ENCODE assay signal across 16 cellular contexts in genomic region chr17:76237859-76238313, GRCh38. TPM values are rescaled to one million over a fixed set of nuclear protein-coding genes. Genes with fewer than 3 reads are reported as not detected.
DNase-seq lines count a peak whose midpoint lies in the region; ATAC-seq and TF ChIP-seq lines count a peak whose summit lies in the region.
"Had no signal": no experiment of that assay in that cellular context is flagged by ENCODE, and none has a peak within 500 bp of the region (broad histone marks: within the 10 kb centered on the region; RNA-seq: fewer than 3 reads in every experiment).

No MANE protein-coding gene starts in this region.

- no peaks in the 10 kb centered on the region for H3K9me2 ChIP-seq in hepatocyte (replicated peaks; ENCODE audit: insufficient read depth)

- H3K27ac ChIP-seq in hepatocyte (peak overlapping the region; percentile 27), gastrocnemius medialis (peak overlapping the region; percentile 89 to 94 (median 90))
- H3K27ac ChIP-seq: pancreas had no signal

- H3K4me1 Mint-ChIP-seq in activated CD8-positive, alpha-beta memory T cell treated with anti-CD3 and anti-CD28 coated beads, Interleukin-2, amount 10 ng/mL, durations not matched to agents 7 days and 5 days: peaks cover 66% of the 10 kb centered on the region
- peaks cover 10% of the 10 kb centered on the region for H3K4me1 Mint-ChIP-seq in WTC11

- no peaks in the 10 kb centered on the region for H4K20me1 ChIP-seq in hepatocyte (ENCODE audit: insufficient read depth, poor library complexity, severe bottlenecking)

- peaks cover 42% of the 10 kb centered on the region for H3K36me3 Mint-ChIP-seq in activated CD8-positive, alpha-beta memory T cell treated with anti-CD3 and anti-CD28 coated beads, Interleukin-2, amount 10 ng/mL, durations not matched to agents 7 days and 5 days
- no peaks in the 10 kb centered on the region for H3K36me3 Mint-ChIP-seq in WTC11
- H3K36me3 Mint-ChIP-seq: memory B cell had no signal

- no peaks in the 10 kb centered on the region for H3K36me3 ChIP-seq in hepatocyte (replicated peaks; ENCODE audit: insufficient read depth, low read depth)
- H3K36me3 ChIP-seq in gastrocnemius medialis: no peaks in the 10 kb centered on the region
- H3K36me3 ChIP-seq: pancreas had no signal

- H3K4me3 ChIP-seq in hepatocyte: no peak overlapping the region
- no peak overlapping the region for H3K4me3 ChIP-seq in gastrocnemius medialis
- H3K4me3 ChIP-seq: pancreas had no signal

- CTCF ChIA-PET in activated CD8-positive, alpha-beta memory T cell treated with anti-CD3 and anti-CD28 coated beads, Interleukin-2, amount 10 ng/mL, durations not matched to agents 7 days and 5 days (lab: Charles Lee): interaction anchor here (0.9 to 5.1 kb wide), 16 partner anchors 7 to 114 kb away, joined by 3 to 24 read pairs (median 5); no protein-coding TSS in a partner anchor
- CTCF ChIA-PET in WTC11 (lab: Charles Lee): interaction anchor here (1.0 to 1.6 kb wide), 2 partner anchors 56 to 113 kb away, joined by 3 to 4 read pairs; no protein-coding TSS in a partner anchor

- no peak for TF ChIP-seq POLR2A in gastrocnemius medialis (IDR thresholded peaks at IDR 0.05)

- in situ Hi-C loops in gastrocnemius medialis (cut with MboI; ENCODE audit: low sequenced_read_pairs in 4 of 4): no loop called here

- DNase-seq in activated CD8-positive, alpha-beta memory T cell treated with anti-CD3 and anti-CD28 coated beads, Interleukin-2, amount 10 ng/mL, durations not matched to agents 7 days and 5 days: no peak
- no peak for DNase-seq in activated CD8-positive, alpha-beta memory T cell treated with anti-CD3 and anti-CD28 coated beads, Interleukin-2, amount 50 U/mL, for 48 hours
- DNase-seq in WTC11 (ENCODE audit: low spot score) (no peak), hepatocyte (ENCODE audit: low spot score) (peak; percentile 42), gastrocnemius medialis (no peak), NCI-H774 (lab: John Stamatoyannopoulos, UW) (no peak), NAMALWA (ENCODE audit: low spot score) (no peak)
- DNase-seq: activated CD4-positive, alpha-beta T cell treated with anti-CD3 and anti-CD28 coated beads, Interleukin-2, amount 50 U/mL, for 4 hours; NCI-H1092; NCI-H2227 treated with DMSO at 0.1 percent for 48 hours; pancreas; PC-3; SW 1271 had no signal

- TF ChIP-seq CTCF in WTC11 (IDR thresholded peaks at IDR 0.05) (no peak), hepatocyte (IDR thresholded peaks at IDR 0.05; ENCODE audit: poor library complexity) (no peak), gastrocnemius medialis (IDR thresholded peaks at IDR 0.05 in 4 of 5, conservative IDR thresholded peaks at IDR 0.05 in 1 of 5) (no peak)

- peaks cover 3% of the 10 kb centered on the region for H3K27me3 Mint-ChIP-seq in activated CD8-positive, alpha-beta memory T cell treated with anti-CD3 and anti-CD28 coated beads, Interleukin-2, amount 10 ng/mL, durations not matched to agents 7 days and 5 days
- H3K27me3 Mint-ChIP-seq in WTC11 (ENCODE audit: low read depth): peaks cover 50% of the 10 kb centered on the region

- H3K27me3 ChIP-seq in hepatocyte: peaks cover 5% of the 10 kb centered on the region
- H3K27me3 ChIP-seq in gastrocnemius medialis: no peaks in the 10 kb centered on the region
- H3K27me3 ChIP-seq: pancreas had no signal

- H3K9me3 Mint-ChIP-seq in activated CD8-positive, alpha-beta memory T cell treated with anti-CD3 and anti-CD28 coated beads, Interleukin-2, amount 10 ng/mL, durations not matched to agents 7 days and 5 days (ENCODE audit: low read depth): no peaks in the 10 kb centered on the region
- no peaks in the 10 kb centered on the region for H3K9me3 Mint-ChIP-seq in WTC11
- H3K9me3 Mint-ChIP-seq: dendritic cell treated with granulocyte-macrophage colony-stimulating factor and Interleukin-4, amounts not matched to agents 40 ng/mL and 50 ng/mL, for 4 days; memory B cell had no signal

- H3K4me2 ChIP-seq in hepatocyte: peak overlapping the region; percentile 94

- no peak for ATAC-seq in activated CD8-positive, alpha-beta memory T cell treated with anti-CD3 and anti-CD28 coated beads, Interleukin-2, amount 10 ng/mL, durations not matched to agents 7 days and 5 days
- ATAC-seq in WTC11 (no peak), gastrocnemius medialis (no peak)
- ATAC-seq in activated CD4-positive, CD25-positive, alpha-beta regulatory T cell treated with anti-CD3 and anti-CD28 coated beads, Interleukin-2, amount 50 U/mL, for 24 hours: no peak
- ATAC-seq: pancreas, PC-3 had no signal

- H3K4me3 Mint-ChIP-seq in activated CD8-positive, alpha-beta memory T cell treated with anti-CD3 and anti-CD28 coated beads, Interleukin-2, amount 10 ng/mL, durations not matched to agents 7 days and 5 days: peak overlapping the region; percentile 84
- no peak overlapping the region for H3K4me3 Mint-ChIP-seq in WTC11
- H3K4me3 Mint-ChIP-seq: dendritic cell treated with granulocyte-macrophage colony-stimulating factor and Interleukin-4, amounts not matched to agents 40 ng/mL and 50 ng/mL, for 4 days; memory B cell had no signal

- H3K4me1 ChIP-seq in hepatocyte (ENCODE audit: insufficient read depth) (peaks cover 10% of the 10 kb centered on the region), gastrocnemius medialis (peaks cover 21 to 26% of the 10 kb centered on the region in 2 donors)

- WGBS in hepatocyte (ENCODE audit: low lambda C conversion rate, missing lambda C conversion rate): 62% methylated on average over 7 of the region's 7 CpGs

- no peak overlapping the region for H2AFZ ChIP-seq in hepatocyte

- H3K27ac Mint-ChIP-seq in activated CD8-positive, alpha-beta memory T cell treated with anti-CD3 and anti-CD28 coated beads, Interleukin-2, amount 10 ng/mL, durations not matched to agents 7 days and 5 days: peak overlapping the region; percentile 68
- H3K27ac Mint-ChIP-seq in WTC11: no peak overlapping the region
- H3K27ac Mint-ChIP-seq: dendritic cell treated with granulocyte-macrophage colony-stimulating factor and Interleukin-4, amounts not matched to agents 40 ng/mL and 50 ng/mL, for 4 days; memory B cell had no signal

- H3K9me3 ChIP-seq in hepatocyte (ENCODE audit: low read depth): no peaks in the 10 kb centered on the region
- H3K9me3 ChIP-seq in gastrocnemius medialis: no peaks in the 10 kb centered on the region
- H3K9me3 ChIP-seq: pancreas had no signal

- intact Hi-C loops in gastrocnemius medialis (cut with DNase I; ENCODE audit: low total_unique reads): loop anchor here (2.0 kb wide), 2 partner anchors 27 to 41 kb away; no protein-coding TSS in a partner anchor

- POLR2A ChIA-PET in WTC11 (lab: Charles Lee): no interaction called here

- peaks cover 5% of the 10 kb centered on the region for H3K79me2 ChIP-seq in hepatocyte

TF ChIP-seq in WTC11, 78 proteins besides CTCF, POLR2A, EP300 and RAD21:
- TF ChIP-seq, protein P1, sequence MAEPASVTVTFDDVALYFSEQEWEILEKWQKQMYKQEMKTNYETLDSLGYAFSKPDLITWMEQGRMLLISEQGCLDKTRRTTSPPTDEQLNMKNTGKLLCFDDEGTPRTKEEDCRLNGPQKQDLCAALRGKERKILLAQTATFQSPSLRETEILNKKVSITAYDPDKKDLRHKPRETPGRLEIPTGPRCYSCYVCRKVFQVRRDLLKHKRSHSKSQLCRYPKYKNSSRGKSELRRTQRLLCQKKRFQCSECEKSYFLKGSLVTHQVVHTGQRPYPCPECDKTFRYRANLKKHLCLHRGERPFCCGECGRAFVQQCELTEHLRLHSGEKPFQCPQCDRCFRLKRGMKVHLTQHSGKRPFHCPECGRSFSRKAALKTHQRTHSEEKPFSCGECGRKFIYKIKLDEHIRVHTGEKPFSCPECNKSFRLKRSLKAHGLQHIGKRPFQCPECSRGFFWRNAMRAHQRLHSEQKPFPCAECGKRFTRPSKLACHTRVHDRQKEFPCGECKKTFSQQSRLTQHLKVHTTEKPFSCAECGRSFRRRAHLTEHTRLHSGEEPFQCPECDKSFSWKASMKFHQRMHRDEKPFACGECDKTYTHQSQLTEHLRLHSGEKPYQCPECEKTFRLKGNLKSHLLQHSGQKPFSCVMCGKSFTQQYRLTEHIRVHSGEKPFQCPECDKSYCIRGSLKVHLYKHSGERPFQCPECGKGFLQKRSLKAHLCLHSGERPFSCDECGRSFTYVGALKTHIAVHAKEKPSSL (CRISPR knock-in tag; conservative IDR thresholded peaks at IDR 0.05): no peak
- TF ChIP-seq, protein P2, sequence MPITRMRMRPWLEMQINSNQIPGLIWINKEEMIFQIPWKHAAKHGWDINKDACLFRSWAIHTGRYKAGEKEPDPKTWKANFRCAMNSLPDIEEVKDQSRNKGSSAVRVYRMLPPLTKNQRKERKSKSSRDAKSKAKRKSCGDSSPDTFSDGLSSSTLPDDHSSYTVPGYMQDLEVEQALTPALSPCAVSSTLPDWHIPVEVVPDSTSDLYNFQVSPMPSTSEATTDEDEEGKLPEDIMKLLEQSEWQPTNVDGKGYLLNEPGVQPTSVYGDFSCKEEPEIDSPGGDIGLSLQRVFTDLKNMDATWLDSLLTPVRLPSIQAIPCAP (CRISPR knock-in tag; IDR thresholded peaks at IDR 0.05): no peak
- TF ChIP-seq GABPB1 (CRISPR knock-in tag; IDR thresholded peaks at IDR 0.05): peak; percentile 88

RNA-seq across cellular contexts. Expression of gene RNF157, which starts 2.4 kb away (rescaled TPM):
- total RNA-seq in activated CD8-positive, alpha-beta memory T cell treated with anti-CD3 and anti-CD28 coated beads, Interleukin-2, amount 10 ng/mL, durations not matched to agents 7 days and 5 days: 100 to 1,000 TPM in 1 of 2 experiments, 10 to 100 TPM in 1; 73.0 to 148 TPM
- total RNA-seq in WTC11 (2021): 11.2 to 15.1 TPM (median 13.7 TPM) in 3 replicates
- total RNA-seq in hepatocyte: 8.6 and 8.9 TPM in 2 replicates
- polyA plus RNA-seq in hepatocyte: 4.8 and 5.0 TPM in 2 replicates
- total RNA-seq in gastrocnemius medialis: 100 to 1,000 TPM in 1 of 4 donors, 10 to 100 TPM in 3; 50.5 to 142 (median 85.3) TPM

RNA-seq across cellular contexts. Expression of gene UBALD2, which starts 27.3 kb away (rescaled TPM):
- 100 to 1,000 TPM; 260 to 406 TPM for total RNA-seq in activated CD8-positive, alpha-beta memory T cell treated with anti-CD3 and anti-CD28 coated beads, Interleukin-2, amount 10 ng/mL, durations not matched to agents 7 days and 5 days
- 24.4 to 30.3 TPM (median 28.2 TPM) in 3 replicates for total RNA-seq in WTC11 (2021)
- total RNA-seq in hepatocyte: 10.2 and 10.8 TPM in 2 replicates
- polyA plus RNA-seq in hepatocyte: 13.1 and 16.4 TPM in 2 replicates
- 100 to 1,000 TPM in 1 of 4 donors, 10 to 100 TPM in 3; 28.9 to 151 (median 52.2) TPM for total RNA-seq in gastrocnemius medialis
